ENCODE assay signal across 29 cellular contexts in genomic region chr6:52027699-52028098, GRCh38. TPM values are rescaled to one million over a fixed set of nuclear protein-coding genes. Genes with fewer than 3 reads are reported as not detected.
"Had no signal": no experiment of that assay in that cellular context is flagged by ENCODE, and none has a peak within 500 bp of the region (broad histone marks: within the 10 kb centered on the region; RNA-seq: fewer than 3 reads in every experiment).

No MANE protein-coding gene starts in this region.

- H3K27me3 ChIP-seq: pancreas, stomach, testis, thyroid gland, transverse colon, upper lobe of left lung, vagina had no signal

- DNase-seq: immature natural killer cell; kidney; left ventricle myocardium inferior; mesendoderm; naive B cell; natural killer cell; nephron progenitor cell; pancreas; posterior cingulate gyrus; retina; right cardiac atrium; stimulated activated CD4-positive, alpha-beta T cell treated with anti-CD3 and anti-CD28 coated beads, Interleukin-12 subunit alpha, Interleukin-12 subunit beta, amount 100 ng/mL, for 4 hours; stimulated activated CD4-positive, alpha-beta T cell treated with anti-CD3 and anti-CD28 coated beads, Interleukin-15, amount 100 ng/mL, for 24 hours; stimulated activated CD4-positive, alpha-beta T cell treated with anti-CD3 and anti-CD28 coated beads, Interleukin-2, amount 100 ng/mL, for 24 hours; stimulated activated CD4-positive, alpha-beta T cell treated with anti-CD3 and anti-CD28 coated beads, Interleukin-4, amount 100 ng/mL, for 1 hour; stimulated activated naive B cell treated with anti-CD40 and anti-IgM and Interleukin-4, amounts not matched to agents 10 μg/mL and 1 μg/mL and 100 μg/mL, for 72 hours; stimulated activated naive CD8-positive, alpha-beta T cell treated with anti-CD3 and anti-CD28 coated beads, Interleukin-15, Interleukin-2, amounts not matched to agents 100 U/mL and 50 U/mL, for 24 hours; stomach; testis; thyroid gland; transverse colon had no signal

- H3K27ac ChIP-seq: left ventricle myocardium inferior, pancreas, prostate gland, skin epidermis, stomach, testis, thyroid gland, transverse colon, upper lobe of left lung, vagina had no signal

- H3K4me1 ChIP-seq: left ventricle myocardium inferior, pancreas, prostate gland, stomach, testis, thyroid gland, transverse colon, upper lobe of left lung, vagina had no signal

- H3K4me3 ChIP-seq: left ventricle myocardium inferior, lung, pancreas, prostate gland, skin epidermis, stomach, testis, thyroid gland, transverse colon, upper lobe of left lung, vagina had no signal

- H3K36me3 ChIP-seq: left ventricle myocardium inferior, prostate gland, stomach, thyroid gland, transverse colon, upper lobe of left lung, vagina had no signal

- FAIRE-seq: islet of Langerhans, kidney, pancreas had no signal

- H3K9me3 ChIP-seq: pancreas, prostate gland, testis, thyroid gland, upper lobe of left lung, vagina had no signal

- ATAC-seq: natural killer cell; pancreas; right cardiac atrium; sciatic nerve; stimulated activated naive B cell treated with anti-CD40 and anti-IgM and Interleukin-4, amounts not matched to agents 10 μg/mL and 1 μg/mL and 100 μg/mL, for 72 hours; stimulated activated naive CD8-positive, alpha-beta T cell treated with anti-CD3 and anti-CD28 coated beads, Interleukin-15, Interleukin-2, amounts not matched to agents 100 U/mL and 50 U/mL, for 24 hours had no signal

RNA-seq across cellular contexts. Expression of gene PKHD1, which starts 59.7 kb away (rescaled TPM):
- total RNA-seq: left ventricle myocardium inferior, natural killer cell, osteoblast had no signal
- polyA plus RNA-seq: immature natural killer cell had no signal
